8 cellular contexts compared by ENCODE assay signal in the genomic region with DNA sequence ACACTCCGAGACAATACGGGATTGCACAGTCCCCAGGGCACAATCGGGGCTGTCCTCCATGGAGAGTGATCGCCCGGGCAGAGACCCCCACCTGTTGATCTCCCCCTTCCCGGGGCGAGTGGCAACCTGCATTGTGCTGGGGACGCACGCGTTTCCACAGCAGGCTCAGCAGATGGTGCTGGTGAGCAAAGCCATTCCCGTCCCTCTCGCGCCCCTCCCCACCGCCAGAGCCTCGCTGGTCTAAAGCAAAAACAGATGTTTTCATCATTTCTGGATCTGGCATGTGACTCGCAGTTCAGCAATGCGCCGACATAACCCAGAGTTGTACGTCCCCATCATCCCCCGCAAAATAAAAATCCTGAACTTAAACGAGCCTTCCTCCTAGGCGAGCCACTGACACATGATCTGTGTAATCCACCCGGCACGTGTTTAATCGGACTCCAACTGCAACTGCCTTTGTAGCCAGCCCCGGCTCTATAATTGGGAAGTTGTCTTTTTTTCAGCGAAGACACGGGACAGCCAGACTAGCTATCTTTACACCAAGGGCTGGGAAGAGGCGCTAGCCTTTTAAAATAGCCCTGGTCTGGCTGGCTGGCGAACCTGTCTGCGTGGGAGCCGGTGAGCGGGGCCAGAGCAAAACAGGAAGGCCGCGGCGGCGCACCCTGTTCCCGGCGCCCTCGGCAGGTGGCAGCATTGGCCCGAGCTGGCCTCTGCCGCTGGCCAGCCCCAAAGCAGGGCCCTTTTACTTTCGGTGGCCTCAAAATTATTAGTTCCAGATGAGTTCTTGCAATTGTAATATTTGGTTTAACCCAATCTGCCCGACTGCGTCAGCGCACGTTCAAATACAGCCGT.
DNase-seq lines count a peak whose midpoint lies in the region; ATAC-seq, FAIRE-seq and TF ChIP-seq lines count a peak whose summit lies in the region.

No MANE protein-coding gene starts in this region.

- no peaks in the 10 kb centered on the region for H3K9me3 ChIP-seq in HepG2 (ENCODE audit: low read length)

- TF ChIP-seq POLR2A in HepG2 (IDR thresholded peaks at IDR 0.05; ENCODE audit: insufficient read depth in 1 of 2, low read depth in 2 of 2, low read length in 2 of 2): no peak

- WGBS in HepG2 (ENCODE audit: low lambda C conversion rate): 0% methylated on average over 27 of the region's 48 CpGs

- TF ChIP-seq EP300 in HepG2 (IDR thresholded peaks at IDR 0.05; ENCODE audit: low read depth in 2 of 2, low read length in 2 of 2) (no peak), HepG2 (CRISPR knock-in tag; IDR thresholded peaks at IDR 0.05; ENCODE audit: borderline replicate concordance) (no peak)

- no peaks in the 10 kb centered on the region for H3K79me2 ChIP-seq in HepG2 (ENCODE audit: insufficient read depth, low read length)

- H3K4me1 ChIP-seq in HepG2 (ENCODE audit: insufficient read depth, low read length): peaks cover 48% of the 10 kb centered on the region

- TF ChIP-seq RAD21 in HepG2 (CRISPR knock-in tag; IDR thresholded peaks at IDR 0.05): peak; percentile 94

- peak; percentile 96 for DNase-seq in Ammon's horn (ENCODE audit: low spot score)
- peak; percentile 43 for DNase-seq in NCI-H524 treated with DMSO at 0.1 percent for 48 hours (lab: John Stamatoyannopoulos, UW)
- peak; percentile 64 to 68 for DNase-seq in activated CD4-positive, alpha-beta T cell treated with anti-CD3 and anti-CD28 coated beads, Interleukin-2, amount 50 U/mL, for 4 hours
- peak; percentile 87 for DNase-seq in dermis blood vessel endothelial cell
- DNase-seq in HepG2 (ENCODE audit: low spot score): peak; percentile 69
- peak; percentile 67 to 74 for DNase-seq in stimulated activated CD4-positive, alpha-beta T cell treated with anti-CD3 and anti-CD28 coated beads, Interleukin-2, amount 100 ng/mL, for 48 hours

- peaks cover 0 to 6% of the 10 kb centered on the region in 2 experiments; a peak in 2 of 5 replicates for H3K27me3 ChIP-seq in HepG2 (ENCODE audit: control insufficient read depth in 1 of 2, insufficient read depth in 2 of 2, low read length in 2 of 2)

- POLR2A ChIA-PET in HepG2 (lab: Yijun Ruan, JAX): interaction anchor here (1.0 to 1.7 kb wide), 2 partner anchors 276 to 850 kb away, joined by 3 to 4 read pairs; no protein-coding TSS in a partner anchor

- intact Hi-C loops in HepG2 (cut with micrococcal nuclease; ENCODE audit: unreplicated experiment): loop anchor here (1.0 kb wide), 4 partner anchors 277 to 850 kb away; no protein-coding TSS in a partner anchor

- peak overlapping the region; percentile 78 for H2AFZ ChIP-seq in HepG2 (ENCODE audit: low read length)

- H3K9ac ChIP-seq in HepG2 (ENCODE audit: insufficient read depth, low read depth, low read length): peak overlapping the region; percentile 67

- CTCF ChIA-PET in HepG2 (lab: Yijun Ruan, JAX; ENCODE audit: low intra/inter-chr PET ratio, low total read pairs): interaction anchor here (1.3 to 2.3 kb wide), 5 partner anchors 445 to 850 kb away, joined by 3 to 45 read pairs (median 9); no protein-coding TSS in a partner anchor

- peak; percentile 90 for TF ChIP-seq CTCF in HepG2 (CRISPR knock-in tag; IDR thresholded peaks at IDR 0.05)

- no peaks in the 10 kb centered on the region for H4K20me1 ChIP-seq in HepG2 (ENCODE audit: insufficient read depth, low read length)

- peak overlapping the region; percentile 98 for H3K4me2 ChIP-seq in HepG2 (ENCODE audit: low read depth, low read length)

- peak; percentile 96 for ATAC-seq in GM19035 (IDR thresholded peaks at IDR 0.05; ENCODE audit: unreplicated experiment)
- ATAC-seq in HG03354 (IDR thresholded peaks at IDR 0.05; ENCODE audit: poor library complexity, severe bottlenecking, unreplicated experiment): peak; percentile 94
- ATAC-seq in HepG2: peak; percentile 93

- no TSS peak for BruUV-seq in HepG2 (replicated peaks; lab: Mats Ljungman, UMichigan)

- peak overlapping the region; percentile 71 for H3K27ac ChIP-seq in HepG2 (ENCODE audit: extremely low read length, insufficient read depth, low read length)

- peak overlapping the region; percentile 42 to 65 (median 56) for H3K4me3 ChIP-seq in HepG2 (replicated peaks in 1 of 3; ENCODE audit: insufficient read depth in 1 of 3, low read depth in 2 of 3, low read length in 3 of 3)

- in situ Hi-C loops in HepG2 (cut with HindIII; ENCODE audit: extremely low pct_ligation_motif_present, low pct_unique_long_range_greater_than_20kb): loop anchor here (10.0 kb wide), 2 partner anchors 369 to 459 kb away; partner anchors contain the start of gene BLID

- no peaks in the 10 kb centered on the region for H3K36me3 ChIP-seq in HepG2 (replicated peaks in 1 of 2; ENCODE audit: control insufficient read depth in 1 of 2, insufficient read depth in 2 of 2, low read length in 2 of 2)

- FAIRE-seq in HepG2 (lab: Jason Lieb, UNC): peak; percentile 40

TF ChIP-seq in HepG2, 621 proteins besides CTCF, POLR2A, EP300 and RAD21 (continues in another document):
- TF ChIP-seq ZFP41 (CRISPR knock-in tag; IDR thresholded peaks at IDR 0.05; ENCODE audit: borderline replicate concordance): no peak
- TF ChIP-seq, protein P1, sequence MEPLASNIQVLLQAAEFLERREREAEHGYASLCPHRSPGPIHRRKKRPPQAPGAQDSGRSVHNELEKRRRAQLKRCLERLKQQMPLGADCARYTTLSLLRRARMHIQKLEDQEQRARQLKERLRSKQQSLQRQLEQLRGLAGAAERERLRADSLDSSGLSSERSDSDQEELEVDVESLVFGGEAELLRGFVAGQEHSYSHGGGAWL (CRISPR knock-in tag; IDR thresholded peaks at IDR 0.05): no peak
- TF ChIP-seq, protein P2, sequence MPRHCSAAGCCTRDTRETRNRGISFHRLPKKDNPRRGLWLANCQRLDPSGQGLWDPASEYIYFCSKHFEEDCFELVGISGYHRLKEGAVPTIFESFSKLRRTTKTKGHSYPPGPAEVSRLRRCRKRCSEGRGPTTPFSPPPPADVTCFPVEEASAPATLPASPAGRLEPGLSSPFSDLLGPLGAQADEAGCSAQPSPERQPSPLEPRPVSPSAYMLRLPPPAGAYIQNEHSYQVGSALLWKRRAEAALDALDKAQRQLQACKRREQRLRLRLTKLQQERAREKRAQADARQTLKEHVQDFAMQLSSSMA (CRISPR knock-in tag; IDR thresholded peaks at IDR 0.05): no peak
- TF ChIP-seq STAT5B (CRISPR knock-in tag; IDR thresholded peaks at IDR 0.05): 0 out of 2 replicates have a peak, but pooled peaks have one; percentile 43
- peak; percentile 1 for TF ChIP-seq ZFP36 (IDR thresholded peaks at IDR 0.05; ENCODE audit: borderline replicate concordance, low read depth, low read length, partially characterized antibody)
- TF ChIP-seq, protein P3, sequence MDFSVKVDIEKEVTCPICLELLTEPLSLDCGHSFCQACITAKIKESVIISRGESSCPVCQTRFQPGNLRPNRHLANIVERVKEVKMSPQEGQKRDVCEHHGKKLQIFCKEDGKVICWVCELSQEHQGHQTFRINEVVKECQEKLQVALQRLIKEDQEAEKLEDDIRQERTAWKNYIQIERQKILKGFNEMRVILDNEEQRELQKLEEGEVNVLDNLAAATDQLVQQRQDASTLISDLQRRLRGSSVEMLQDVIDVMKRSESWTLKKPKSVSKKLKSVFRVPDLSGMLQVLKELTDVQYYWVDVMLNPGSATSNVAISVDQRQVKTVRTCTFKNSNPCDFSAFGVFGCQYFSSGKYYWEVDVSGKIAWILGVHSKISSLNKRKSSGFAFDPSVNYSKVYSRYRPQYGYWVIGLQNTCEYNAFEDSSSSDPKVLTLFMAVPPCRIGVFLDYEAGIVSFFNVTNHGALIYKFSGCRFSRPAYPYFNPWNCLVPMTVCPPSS (IDR thresholded peaks at IDR 0.05): no peak
- no peak for TF ChIP-seq IKZF5 (CRISPR knock-in tag; IDR thresholded peaks at IDR 0.05)
- TF ChIP-seq MXD4 (CRISPR knock-in tag; IDR thresholded peaks at IDR 0.05): no peak
- TF ChIP-seq ZBTB33 (CRISPR knock-in tag; IDR thresholded peaks at IDR 0.05): no peak
- TF ChIP-seq SRSF4 (IDR thresholded peaks at IDR 0.05; ENCODE audit: low read depth, low read length, poor library complexity, severe bottlenecking): no peak
- 0 out of 2 replicates have a peak, but pooled peaks have one; percentile 18 for TF ChIP-seq ZNF431 (CRISPR knock-in tag; IDR thresholded peaks at IDR 0.05; ENCODE audit: borderline replicate concordance, low read depth)
- peak; percentile 32; the same call in 1 of the 2 replicates for TF ChIP-seq ZNF33B (CRISPR knock-in tag; IDR thresholded peaks at IDR 0.05)
- TF ChIP-seq, protein P4, sequence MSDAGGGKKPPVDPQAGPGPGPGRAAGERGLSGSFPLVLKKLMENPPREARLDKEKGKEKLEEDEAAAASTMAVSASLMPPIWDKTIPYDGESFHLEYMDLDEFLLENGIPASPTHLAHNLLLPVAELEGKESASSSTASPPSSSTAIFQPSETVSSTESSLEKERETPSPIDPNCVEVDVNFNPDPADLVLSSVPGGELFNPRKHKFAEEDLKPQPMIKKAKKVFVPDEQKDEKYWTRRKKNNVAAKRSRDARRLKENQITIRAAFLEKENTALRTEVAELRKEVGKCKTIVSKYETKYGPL (CRISPR knock-in tag; IDR thresholded peaks at IDR 0.05): no peak

Comparison
In these comparisons a context has a peak if more than half of its experiments do, and no peak if none do; other contexts are left out.
1. Peak in every context shown above with its lines: DNase-seq, ATAC-seq, H3K4me3 ChIP-seq and H3K27ac ChIP-seq.
2. DNase-seq: peak in every context shown above with its lines; median percentile 96 in Ammon's horn; 87 in dermis blood vessel endothelial cell; 70 in stimulated activated CD4-positive, alpha-beta T cell treated with anti-CD3 and anti-CD28 coated beads, Interleukin-2, amount 100 ng/mL, for 48 hours; 69 in HepG2; 66 in activated CD4-positive, alpha-beta T cell treated with anti-CD3 and anti-CD28 coated beads, Interleukin-2, amount 50 U/mL, for 4 hours; 43 in NCI-H524 treated with DMSO at 0.1 percent for 48 hours.